In the genomic region with DNA sequence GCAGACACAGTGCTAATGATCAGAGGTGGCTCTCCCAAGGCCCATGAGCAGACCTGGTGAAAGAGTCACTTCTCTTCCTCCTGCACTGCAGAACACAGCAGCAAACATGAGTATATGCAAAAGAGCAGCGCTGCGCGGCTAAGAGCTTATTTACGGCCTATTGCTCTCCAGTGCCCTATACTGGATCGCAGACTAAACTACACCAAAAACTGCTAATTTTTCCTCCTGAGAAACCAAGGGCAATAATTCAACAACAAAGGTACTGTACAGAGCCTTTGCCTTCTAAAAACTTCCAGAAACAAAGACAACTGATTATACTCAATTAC, we compare ENCODE assay signal across 20 cellular contexts.
A peak's percentile ranks its signal among the peaks of the same experiment; 100 is the strongest.
DNase-seq lines count a peak whose midpoint lies in the region; ATAC-seq, FAIRE-seq and TF ChIP-seq lines count a peak whose summit lies in the region.
"Had no signal": no experiment of that assay in that cellular context is flagged by ENCODE, and none has a peak within 500 bp of the region (broad histone marks: within the 10 kb centered on the region; RNA-seq: fewer than 3 reads in every experiment).

No MANE protein-coding gene starts in this region.

- no peak overlapping the region for H2BK12ac ChIP-seq in H1 (ENCODE audit: low read depth, low read length)

- H3K14ac ChIP-seq in H1 (ENCODE audit: insufficient read length), result no peak overlapping the region

- H3K4me3 ChIP-seq in H1 (ENCODE audit: extremely low read depth in 1 of 4, insufficient read depth in 2 of 4, low read depth in 3 of 4, low read length in 4 of 4), result no peak overlapping the region
- no peak overlapping the region for H3K4me3 ChIP-seq in neural progenitor cell
- no peak overlapping the region for H3K4me3 ChIP-seq in right atrium auricular region
- H3K4me3 ChIP-seq: SJCRH30 had no signal

- H3K4me1 ChIP-seq in H1 (replicated peaks in 1 of 4; ENCODE audit: control insufficient read depth in 3 of 4, insufficient read depth in 4 of 4, low read length in 3 of 4) (no peaks in the 10 kb centered on the region), neural progenitor cell (no peaks in the 10 kb centered on the region), right atrium auricular region (no peaks in the 10 kb centered on the region)
- H3K4me1 ChIP-seq: BE2C, SJCRH30 had no signal

- H3K23ac ChIP-seq in H1 (ENCODE audit: insufficient read length), result no peak overlapping the region

- H3K79me1 ChIP-seq in H1 (ENCODE audit: low read depth, low read length), result no peaks in the 10 kb centered on the region

- H2BK15ac ChIP-seq in H1 (ENCODE audit: low read length), result no peak overlapping the region

- H3K27ac ChIP-seq in H1 (ENCODE audit: low read depth, low read length) (no peak overlapping the region), neural progenitor cell (no peak overlapping the region), right atrium auricular region (no peak overlapping the region)
- H3K27ac ChIP-seq: RWPE1, SJCRH30 had no signal

- H3K9me3 Mint-ChIP-seq in neural progenitor cell, result peaks cover 4% of the 10 kb centered on the region
- peaks cover 25 to 28% of the 10 kb centered on the region in 2 donors for H3K9me3 Mint-ChIP-seq in activated naive CD4-positive, alpha-beta T cell treated with anti-CD3 and anti-CD28 coated beads, Interleukin-2, amount 50 U/mL, for 72 hours

- no peaks in the 10 kb centered on the region for H3K9me3 ChIP-seq in H1 (ENCODE audit: insufficient read depth in 2 of 2, low read depth in 1 of 2, low read length in 1 of 2)
- H3K9me3 ChIP-seq in neural progenitor cell (ENCODE audit: low read depth), result peaks cover 3% of the 10 kb centered on the region
- H3K9me3 ChIP-seq in right atrium auricular region, result peaks cover 0 to 8% of the 10 kb centered on the region in 2 donors
- H3K9me3 ChIP-seq: BE2C, SJCRH30 had no signal

- CTCF ChIA-PET in H1 (lab: Charles Lee; ENCODE audit: partially characterized antibody), result interaction anchor here (1.1 to 1.6 kb wide), 2 partner anchors 11 to 25 kb away, joined by 3 to 4 read pairs; no protein-coding TSS in a partner anchor

- H4K20me1 ChIP-seq in H1 (replicated peaks in 1 of 2; ENCODE audit: control insufficient read depth in 1 of 2, insufficient read depth in 2 of 2, low read length in 2 of 2), result no peaks in the 10 kb centered on the region
- H4K20me1 ChIP-seq in neural progenitor cell (ENCODE audit: low read depth), result no peaks in the 10 kb centered on the region

- H4K5ac ChIP-seq in H1 (ENCODE audit: insufficient read length, low read depth, low read length), result no peak overlapping the region

- no peaks in the 10 kb centered on the region for H3K79me2 ChIP-seq in H1 (ENCODE audit: control insufficient read depth in 1 of 2, insufficient read depth in 2 of 2, low read length in 2 of 2)
- H3K79me2 ChIP-seq in neural progenitor cell (ENCODE audit: low read depth), result no peaks in the 10 kb centered on the region

- no peak overlapping the region for H2BK120ac ChIP-seq in H1 (replicated peaks; ENCODE audit: low read depth, low read length)

- POLR2A ChIA-PET in H1 (lab: Charles Lee; ENCODE audit: partially characterized antibody), result no interaction called here

- no peak overlapping the region for H4K91ac ChIP-seq in H1 (replicated peaks; ENCODE audit: insufficient read length, low read length)

- no peak overlapping the region for H3K27ac Mint-ChIP-seq in neural progenitor cell
- H3K27ac Mint-ChIP-seq in activated naive CD4-positive, alpha-beta T cell treated with anti-CD3 and anti-CD28 coated beads, Interleukin-2, amount 50 U/mL, for 72 hours, result no peak overlapping the region
- H3K27ac Mint-ChIP-seq: CD8-positive, alpha-beta T cell had no signal

- H2AFZ ChIP-seq in H1 (ENCODE audit: low read length), result peak overlapping the region; percentile 89
- peak overlapping the region; percentile 45 for H2AFZ ChIP-seq in neural progenitor cell (replicated peaks)

- intact Hi-C loops in cardiac septum (cut with DNase I), result no loop called here

- no peak for ATAC-seq in activated naive CD4-positive, alpha-beta T cell treated with anti-CD3 and anti-CD28 coated beads, Interleukin-2, amount 50 U/mL, for 72 hours
- ATAC-seq: CD8-positive, alpha-beta T cell had no signal

- H3K9ac ChIP-seq in H1 (replicated peaks in 1 of 4; ENCODE audit: extremely low read depth in 1 of 4, low read depth in 3 of 4, low read length in 3 of 4), result no peak overlapping the region
- H3K9ac ChIP-seq in neural progenitor cell, result no peak overlapping the region

- H3K56ac ChIP-seq in H1 (replicated peaks; ENCODE audit: insufficient read length, low read depth, low read length), result no peak overlapping the region

- H3K27me3 Mint-ChIP-seq in neural progenitor cell (ENCODE audit: insufficient read depth, low read depth), result peaks cover 2% of the 10 kb centered on the region

- no peak for TF ChIP-seq EP300 in H1 (IDR thresholded peaks at IDR 0.05; ENCODE audit: borderline replicate concordance in 1 of 2, low read depth in 2 of 2, low read length in 2 of 2)

- 72% methylated on average over 5 of the region's 5 CpGs; no CpG with 5 or more reads in 1 of the 2 experiments for WGBS in H1 (ENCODE audit: extremely low coverage in 1 of 2, insufficient coverage in 1 of 2, insufficient read length in 1 of 2, insufficient replicate concordance in 2 of 2, low coverage in 1 of 2, low lambda C conversion rate in 2 of 2, missing lambda C conversion rate in 1 of 2), 2 experiments

- H3K36me3 ChIP-seq in H1 (ENCODE audit: control insufficient read depth in 2 of 4, insufficient read depth in 4 of 4, low read length in 3 of 4) (no peaks in the 10 kb centered on the region), neural progenitor cell (no peaks in the 10 kb centered on the region), right atrium auricular region (no peaks in the 10 kb centered on the region)
- H3K36me3 ChIP-seq: BE2C, SJCRH30 had no signal

- H2AK5ac ChIP-seq in H1 (ENCODE audit: low read depth, low read length), result no peak overlapping the region

- H3K23me2 ChIP-seq in H1 (ENCODE audit: low read depth, low read length), result no peaks in the 10 kb centered on the region

- H4K8ac ChIP-seq in H1 (ENCODE audit: extremely low read depth, insufficient read depth, low read length), result no peak overlapping the region

- TF ChIP-seq RAD21 in H1 (IDR thresholded peaks at IDR 0.05 in 1 of 2, conservative IDR thresholded peaks at IDR 0.05 in 1 of 2; ENCODE audit: low read depth in 2 of 2, low read length in 2 of 2), result peak; percentile 40 to 45; a peak in 3 of 4 replicates

- H2BK20ac ChIP-seq in H1 (ENCODE audit: low read length), result no peak overlapping the region

- H3K18ac ChIP-seq in H1 (ENCODE audit: extremely low read depth, low read length), result no peak overlapping the region

- no peak overlapping the region for H2BK5ac ChIP-seq in H1 (ENCODE audit: low read depth, low read length)

- H3K4me3 Mint-ChIP-seq in neural progenitor cell, result no peak overlapping the region
- H3K4me3 Mint-ChIP-seq: CD8-positive, alpha-beta T cell had no signal

- TF ChIP-seq CTCF in H1 (IDR thresholded peaks at IDR 0.05; ENCODE audit: control extremely low read depth in 1 of 3, insufficient read depth in 1 of 3, low read depth in 1 of 3, low read length in 3 of 3) (peak in 1 of 3 experiments; percentile 37; a peak in 1 of 4 replicates), neural progenitor cell (IDR thresholded peaks at IDR 0.05) (peak; percentile 22), right atrium auricular region (IDR thresholded peaks at IDR 0.05) (no peak)

- TF ChIP-seq POLR2A in H1 (IDR thresholded peaks at IDR 0.05; ENCODE audit: control extremely low read depth in 1 of 2, low read depth in 2 of 2, low read length in 2 of 2), result no peak

- H3K27me3 ChIP-seq in H1 (replicated peaks in 1 of 4; ENCODE audit: control insufficient read depth in 3 of 4, extremely low read depth in 1 of 4, insufficient read depth in 3 of 4, low read length in 3 of 4) (no peaks in the 10 kb centered on the region), neural progenitor cell (no peaks in the 10 kb centered on the region), right atrium auricular region (no peaks in the 10 kb centered on the region)
- H3K27me3 ChIP-seq: BE2C, SJCRH30 had no signal

- no peaks in the 10 kb centered on the region for H3K4me1 Mint-ChIP-seq in neural progenitor cell

- DNase-seq in NCI-H82 (lab: John Stamatoyannopoulos, UW) (peak; percentile 6), NCI-H82 treated with DMSO at 0.1 percent for 48 hours (lab: John Stamatoyannopoulos, UW; ENCODE audit: unreplicated experiment) (no peak), NCI-H774 (lab: John Stamatoyannopoulos, UW) (peak; percentile 68), H1 (ENCODE audit: low read depth in 1 of 2, low spot score in 2 of 2) (peak in 1 of 2 experiments; percentile 47), neural progenitor cell (ENCODE audit: low spot score) (peak; percentile 23), right atrium auricular region (ENCODE audit: low spot score) (no peak), cardiac septum (ENCODE audit: low spot score) (no peak)
- DNase-seq in activated naive CD4-positive, alpha-beta T cell treated with anti-CD3 and anti-CD28 coated beads, Interleukin-2, amount 50 U/mL, for 72 hours (ENCODE audit: low spot score in 2 of 2), result no peak
- DNase-seq: 8988T; BE2C; CD8-positive, alpha-beta T cell; GF-D8; IMR-90; Kasumi-1; NCI-H1105 treated with DMSO at 0.1 percent for 48 hours; NCI-H2029; NCI-H510A; SJCRH30 had no signal

- no peaks in the 10 kb centered on the region for H3F3A ChIP-seq in neural progenitor cell (ENCODE audit: low read depth)

- H3K36me3 Mint-ChIP-seq in neural progenitor cell, result no peaks in the 10 kb centered on the region
- H3K36me3 Mint-ChIP-seq in activated naive CD4-positive, alpha-beta T cell treated with anti-CD3 and anti-CD28 coated beads, Interleukin-2, amount 50 U/mL, for 72 hours, result no peaks in the 10 kb centered on the region
- H3K36me3 Mint-ChIP-seq: CD8-positive, alpha-beta T cell had no signal

- no peak overlapping the region for H3K4me2 ChIP-seq in H1 (ENCODE audit: insufficient read depth in 1 of 2, low read depth in 2 of 2, low read length in 2 of 2)
- H3K4me2 ChIP-seq in neural progenitor cell, result no peak overlapping the region

- FAIRE-seq in H1 (lab: Jason Lieb, UNC), result no peak
- FAIRE-seq: GM12891 had no signal

- H3K4ac ChIP-seq in H1 (replicated peaks; ENCODE audit: insufficient read length, low read depth, low read length), result no peak overlapping the region

Comparison
In these comparisons a context has a peak if more than half of its experiments do, and no peak if none do; other contexts are left out.
1. DNase-seq: peak in NCI-H82 (single experiment), NCI-H774 (single experiment) and neural progenitor cell (single experiment); none in NCI-H82 treated with DMSO at 0.1 percent for 48 hours (single experiment), right atrium auricular region (single experiment), cardiac septum (single experiment) and activated naive CD4-positive, alpha-beta T cell treated with anti-CD3 and anti-CD28 coated beads, Interleukin-2, amount 50 U/mL, for 72 hours (0 of 2).